In genomic region chr16:20904507-20905079, GRCh38 we compare ENCODE assay signal across 8 cellular contexts. TPM values are rescaled to one million over a fixed set of nuclear protein-coding genes. Genes with fewer than 3 reads are reported as not detected.
DNase-seq lines count a peak whose midpoint lies in the region; ATAC-seq and TF ChIP-seq lines count a peak whose summit lies in the region.

No MANE protein-coding gene starts in this region.

- H3K4me1 ChIP-seq in mammary epithelial cell (ENCODE audit: insufficient read depth, low read length) (peaks cover 53% of the 10 kb centered on the region), mucosa of descending colon (ENCODE audit: low read depth) (peaks cover 26% of the 10 kb centered on the region)

- peaks cover 57 to 65% (median 64%) of the 10 kb centered on the region in 3 donors for H3K4me1 Mint-ChIP-seq in naive B cell

- H3K9me3 Mint-ChIP-seq in naive B cell = peaks cover 0 to 4% (median 0%) of the 10 kb centered on the region in 7 donors

- H3K79me2 ChIP-seq in mammary epithelial cell (ENCODE audit: insufficient read depth, low read length) = peaks cover 32% of the 10 kb centered on the region

- peak overlapping the region; percentile 72 to 96 (median 91) for H3K27ac Mint-ChIP-seq in naive B cell

- peak; percentile 11 for DNase-seq in GM19240 (ENCODE audit: insufficient read length, low spot score)
- DNase-seq in NOMO-1 treated with DMSO at 0.1 percent for 48 hours (lab: John Stamatoyannopoulos, UW; ENCODE audit: unreplicated experiment) = peak; percentile 92
- DNase-seq in mammary epithelial cell = peak; percentile 83
- DNase-seq in naive B cell = peak; percentile 77
- no peak for DNase-seq in mucosa of descending colon
- no peak for DNase-seq in T-helper 9 cell

- H3K4me2 ChIP-seq in mammary epithelial cell (ENCODE audit: insufficient read depth, low read depth, low read length) = peak overlapping the region; percentile 48

- H2AFZ ChIP-seq in mammary epithelial cell (ENCODE audit: low read depth, low read length) = no peak overlapping the region

- no peak for TF ChIP-seq CTCF in mammary epithelial cell (conservative IDR thresholded peaks at IDR 0.05 in 1 of 2, IDR thresholded peaks at IDR 0.05 in 1 of 2; ENCODE audit: extremely low read depth in 1 of 2, insufficient read depth in 1 of 2, low read depth in 1 of 2, low read length in 2 of 2)
- TF ChIP-seq CTCF in mucosa of descending colon (IDR thresholded peaks at IDR 0.05) = no peak

- no peaks in the 10 kb centered on the region for H3K27me3 Mint-ChIP-seq in naive B cell

- no TSS peak for BruUV-seq in mammary epithelial cell (replicated peaks; lab: Mats Ljungman, UMichigan)

- H3K27ac ChIP-seq in mammary epithelial cell (ENCODE audit: insufficient read depth, low read depth, low read length) = peak overlapping the region; percentile 70

- no peaks in the 10 kb centered on the region for H3K27me3 ChIP-seq in mammary epithelial cell (ENCODE audit: insufficient read depth, low read length)

- dilution Hi-C loops in mammary epithelial cell (cut with HindIII; ENCODE audit: low sequenced_read_pairs) = no loop called here

- peak; percentile 41 to 54 for ATAC-seq in naive B cell (ENCODE audit: low read depth in 2 of 2)
- ATAC-seq in GM18858 (IDR thresholded peaks at IDR 0.05; ENCODE audit: unreplicated experiment) = no peak
- no peak for ATAC-seq in GM19397 (IDR thresholded peaks at IDR 0.05; ENCODE audit: unreplicated experiment)
- no peak for ATAC-seq in mucosa of descending colon

- CTCF ChIA-PET in mammary epithelial cell (lab: Charles Lee; ENCODE audit: low non-redundant PET) = interaction anchor here (0.6 kb wide), 1 partner anchor 10 kb away, joined by 3 read pairs; no protein-coding TSS in a partner anchor

- H3K9me3 ChIP-seq in mammary epithelial cell (replicated peaks; ENCODE audit: insufficient read depth, low read length) (no peaks in the 10 kb centered on the region), mucosa of descending colon (no peaks in the 10 kb centered on the region)

- no peaks in the 10 kb centered on the region for H3K36me3 Mint-ChIP-seq in naive B cell

- no peak overlapping the region for H3K4me3 ChIP-seq in mammary epithelial cell (replicated peaks in 1 of 3; ENCODE audit: insufficient read depth in 1 of 3, low read depth in 2 of 3, low read length in 3 of 3)
- no peak overlapping the region for H3K4me3 ChIP-seq in mucosa of descending colon

- peak overlapping the region; percentile 2 for H3K9ac ChIP-seq in mammary epithelial cell (ENCODE audit: insufficient read depth, low read length)

- intact Hi-C loops in mammary epithelial cell (cut with micrococcal nuclease) = loop anchor here (5.0 to 10.0 kb wide), 4 partner anchors 38 to 400 kb away; partner anchors contain the start of gene THUMPD1
- intact Hi-C loops in mucosa of descending colon (cut with DNase I, micrococcal nuclease) = no loop called here

- in situ Hi-C loops in mammary epithelial cell (cut with MboI; ENCODE audit: low sequenced_read_pairs in 2 of 2) = no loop called here

- peak overlapping the region; percentile 23 to 96 (median 64) for H3K4me3 Mint-ChIP-seq in naive B cell

- no peaks in the 10 kb centered on the region for H4K20me1 ChIP-seq in mammary epithelial cell (ENCODE audit: insufficient read depth, low read length)

- WGBS in mammary epithelial cell (ENCODE audit: low coverage, missing lambda C conversion rate) = 26% methylated on average over 3 of the region's 3 CpGs

- H3K36me3 ChIP-seq in mammary epithelial cell (ENCODE audit: insufficient read depth, low read length) (no peaks in the 10 kb centered on the region), mucosa of descending colon (ENCODE audit: low read depth) (no peaks in the 10 kb centered on the region)

RNA-seq across cellular contexts. Expression of gene LYRM1, which starts 4.0 kb away (rescaled TPM):
- total RNA-seq in mammary epithelial cell (10 to 100 TPM; 20.8 to 24.3 TPM), mucosa of descending colon (10 to 100 TPM; 16.4 to 25.2 (median 17.3) TPM)
- polyA plus RNA-seq in mammary epithelial cell (25.3 TPM), naive B cell (ENCODE audit: low read depth in 6 of 6) (10 to 100 TPM; 44.8 to 82.9 (median 52.9) TPM)
- 10.0 TPM for polyA minus RNA-seq in mammary epithelial cell

RNA-seq across cellular contexts. Expression of gene DCUN1D3, which starts 4.4 kb away (rescaled TPM):
- 10 to 100 TPM; 20.2 to 25.0 TPM for total RNA-seq in mammary epithelial cell
- polyA plus RNA-seq in mammary epithelial cell = 5.4 TPM
- 10.9 TPM for polyA minus RNA-seq in mammary epithelial cell
- polyA plus RNA-seq in naive B cell (ENCODE audit: low read depth in 6 of 6) = 1 to 10 TPM in 1 of 6 donors, under 1 TPM in 4, not detected in 1; 0.38 to 1.1 (median 0.52) TPM
- total RNA-seq in mucosa of descending colon = 10 to 100 TPM in 2 of 3 donors, 1 to 10 TPM in 1; 10.0 to 21.5 (median 12.2) TPM

Comparison
In these comparisons a context has a peak if more than half of its experiments do, and no peak if none do; other contexts are left out.
1. DNase-seq: peak in GM19240 (single experiment), NOMO-1 treated with DMSO at 0.1 percent for 48 hours (single experiment), mammary epithelial cell (single experiment) and naive B cell (single experiment); none in mucosa of descending colon (0 of 3) and T-helper 9 cell (single experiment).
2. ATAC-seq: peak in naive B cell (2 of 2); none in GM18858 (single experiment), GM19397 (single experiment) and mucosa of descending colon (single experiment).